ENCODE assay signal across 26 cellular contexts in genomic region chr4:9867746-9868425, GRCh38.
DNase-seq lines count a peak whose midpoint lies in the region; ATAC-seq, FAIRE-seq and TF ChIP-seq lines count a peak whose summit lies in the region.
"Had no signal": no experiment of that assay in that cellular context is flagged by ENCODE, and none has a peak within 500 bp of the region (broad histone marks: within the 10 kb centered on the region; RNA-seq: fewer than 3 reads in every experiment).

No MANE protein-coding gene starts in this region.

- H3K36me3 ChIP-seq in WERI-Rb-1: no peaks in the 10 kb centered on the region
- no peaks in the 10 kb centered on the region for H3K36me3 ChIP-seq in OCI-LY7 (ENCODE audit: insufficient read depth, low read length)
- H3K36me3 ChIP-seq: ascending aorta, neural progenitor cell, prostate gland, transverse colon had no signal

- H3K27ac ChIP-seq in WERI-Rb-1: no peak overlapping the region
- H3K27ac ChIP-seq in OCI-LY7 (ENCODE audit: low read depth, low read length, poor library complexity, severe bottlenecking): no peak overlapping the region
- H3K27ac ChIP-seq: ascending aorta, hepatocyte, neural progenitor cell, prostate gland, skin epidermis, transverse colon had no signal

- H3K4me1 ChIP-seq in OCI-LY7 (ENCODE audit: insufficient read depth, low read length, poor library complexity, severe bottlenecking): no peaks in the 10 kb centered on the region
- H3K4me1 ChIP-seq: ascending aorta, neural progenitor cell, prostate gland, transverse colon had no signal

- intact Hi-C loops in activated T-helper 1 cell treated with anti-CD3 and anti-CD28 coated beads, Interleukin-12 subunit alpha, Interleukin-12 subunit beta, Interleukin-2, Interleukin-4 antibody, amounts not matched to agents 30 ng/mL and 10 ng/mL and 1 ng/mL, durations not matched to agents 14 hours and 24 hours and 36 hours (cut with micrococcal nuclease): no loop called here
- intact Hi-C loops in OCI-LY7 (cut with micrococcal nuclease; ENCODE audit: unreplicated experiment): no loop called here

- H3K4me3 ChIP-seq in WERI-Rb-1 (ENCODE audit: low read depth, low read length): no peak overlapping the region
- H3K4me3 ChIP-seq in OCI-LY7 (ENCODE audit: low read depth, low read length, poor library complexity, severe bottlenecking): no peak overlapping the region
- H3K4me3 ChIP-seq: ascending aorta, hepatocyte, mucosa of descending colon, neural progenitor cell, prostate gland, skin epidermis, transverse colon had no signal

- no peaks in the 10 kb centered on the region for H3K4me1 Mint-ChIP-seq in activated T-helper 1 cell treated with anti-CD3 and anti-CD28 coated beads, Interleukin-12 subunit alpha, Interleukin-12 subunit beta, Interleukin-2, Interleukin-4 antibody, amounts not matched to agents 30 ng/mL and 10 ng/mL and 1 ng/mL, durations not matched to agents 14 hours and 24 hours and 36 hours (ENCODE audit: low read depth)
- H3K4me1 Mint-ChIP-seq: activated CD4-positive, alpha-beta T cell treated with anti-CD3 and anti-CD28 coated beads for 36 hours; activated naive CD4-positive, alpha-beta T cell treated with anti-CD3 and anti-CD28 coated beads, Interleukin-2, amount 50 U/mL, for 24 hours; central memory CD8-positive, alpha-beta T cell; neural progenitor cell had no signal

- H2AFZ ChIP-seq in OCI-LY7 (ENCODE audit: low read length): no peak overlapping the region
- H2AFZ ChIP-seq: hepatocyte had no signal

- H3K79me2 ChIP-seq in OCI-LY7 (ENCODE audit: insufficient read depth, low read depth, low read length): no peaks in the 10 kb centered on the region
- H3K79me2 ChIP-seq: hepatocyte had no signal

- H3K27me3 ChIP-seq in WERI-Rb-1 (ENCODE audit: insufficient read depth, low read depth, severe bottlenecking): no peaks in the 10 kb centered on the region
- H3K27me3 ChIP-seq: ascending aorta, hepatocyte, neural progenitor cell, transverse colon had no signal

- no TSS peak for BruUV-seq in OCI-LY7 (replicated peaks; lab: Mats Ljungman, UMichigan)

- TF ChIP-seq CTCF in WERI-Rb-1 (IDR thresholded peaks at IDR 0.05; ENCODE audit: low read depth, low read length): 0 out of 2 replicates have a peak, but pooled peaks have one; percentile 20
- no peak for TF ChIP-seq CTCF in OCI-LY7 (conservative IDR thresholded peaks at IDR 0.05; ENCODE audit: low read length)

- no peak for ATAC-seq in GM18502 (IDR thresholded peaks at IDR 0.05; ENCODE audit: poor library complexity, unreplicated experiment)
- ATAC-seq: activated CD4-positive, alpha-beta T cell treated with anti-CD3 and anti-CD28 coated beads for 36 hours; activated T-cell treated with anti-CD3 and anti-CD28 coated beads, Interleukin-2, amount 50 U/mL, for 72 hours; mucosa of descending colon had no signal

- POLR2A ChIA-PET in OCI-LY7 (lab: Charles Lee): interaction anchor here (0.6 kb wide), 1 partner anchor 15 kb away, joined by 3 read pairs; no protein-coding TSS in a partner anchor

- H4K20me1 ChIP-seq in OCI-LY7 (ENCODE audit: insufficient read depth, low read length): no peaks in the 10 kb centered on the region

- no peak overlapping the region for H3K4me2 ChIP-seq in OCI-LY7 (ENCODE audit: low read length)
- H3K4me2 ChIP-seq: hepatocyte, neural progenitor cell had no signal

- no peak overlapping the region for H3K4me3 Mint-ChIP-seq in activated T-helper 1 cell treated with anti-CD3 and anti-CD28 coated beads, Interleukin-12 subunit alpha, Interleukin-12 subunit beta, Interleukin-2, Interleukin-4 antibody, amounts not matched to agents 30 ng/mL and 10 ng/mL and 1 ng/mL, durations not matched to agents 14 hours and 24 hours and 36 hours
- H3K4me3 Mint-ChIP-seq: activated CD4-positive, alpha-beta T cell treated with anti-CD3 and anti-CD28 coated beads for 36 hours; activated naive CD4-positive, alpha-beta T cell treated with anti-CD3 and anti-CD28 coated beads, Interleukin-2, amount 50 U/mL, for 24 hours; activated T-cell treated with anti-CD3 and anti-CD28 coated beads, Interleukin-2, amount 50 U/mL, for 72 hours; CD4-positive, alpha-beta memory T cell; central memory CD8-positive, alpha-beta T cell; H9; neural progenitor cell had no signal

- no peak overlapping the region for H3K27ac Mint-ChIP-seq in activated T-helper 1 cell treated with anti-CD3 and anti-CD28 coated beads, Interleukin-12 subunit alpha, Interleukin-12 subunit beta, Interleukin-2, Interleukin-4 antibody, amounts not matched to agents 30 ng/mL and 10 ng/mL and 1 ng/mL, durations not matched to agents 14 hours and 24 hours and 36 hours
- H3K27ac Mint-ChIP-seq: activated CD4-positive, alpha-beta T cell treated with anti-CD3 and anti-CD28 coated beads for 36 hours; activated naive CD4-positive, alpha-beta T cell treated with anti-CD3 and anti-CD28 coated beads, Interleukin-2, amount 50 U/mL, for 24 hours; activated T-cell treated with anti-CD3 and anti-CD28 coated beads, Interleukin-2, amount 50 U/mL, for 72 hours; neural progenitor cell had no signal

- no peaks in the 10 kb centered on the region for H3K9me2 ChIP-seq in OCI-LY7 (ENCODE audit: insufficient read depth, low read length)

- H3K27me3 Mint-ChIP-seq in activated T-helper 1 cell treated with anti-CD3 and anti-CD28 coated beads, Interleukin-12 subunit alpha, Interleukin-12 subunit beta, Interleukin-2, Interleukin-4 antibody, amounts not matched to agents 30 ng/mL and 10 ng/mL and 1 ng/mL, durations not matched to agents 14 hours and 24 hours and 36 hours (ENCODE audit: insufficient read depth): no peaks in the 10 kb centered on the region
- H3K27me3 Mint-ChIP-seq: activated naive CD4-positive, alpha-beta T cell treated with anti-CD3 and anti-CD28 coated beads, Interleukin-2, amount 50 U/mL, for 24 hours had no signal

- FAIRE-seq in GM12892 (lab: Jason Lieb, UNC): no peak

- peak; percentile 75 for DNase-seq in DMS153 (lab: John Stamatoyannopoulos, UW)
- peak; percentile 85 for DNase-seq in NCI-H1105 (lab: John Stamatoyannopoulos, UW)
- DNase-seq in NCI-H2196 treated with DMSO at 0.1 percent for 48 hours (lab: John Stamatoyannopoulos, UW; ENCODE audit: unreplicated experiment): peak; percentile 84
- peak; percentile 79 for DNase-seq in WERI-Rb-1
- DNase-seq in activated T-helper 1 cell treated with anti-CD3 and anti-CD28 coated beads, Interleukin-12 subunit alpha, Interleukin-12 subunit beta, Interleukin-2, Interleukin-4 antibody, amounts not matched to agents 30 ng/mL and 10 ng/mL and 1 ng/mL, durations not matched to agents 14 hours and 24 hours and 36 hours (ENCODE audit: low spot score): no peak
- DNase-seq in GM12892 (ENCODE audit: insufficient read length): no peak
- no peak for DNase-seq in OCI-LY7 (ENCODE audit: low spot score)
- DNase-seq: activated CD4-positive, alpha-beta T cell treated with anti-CD3 and anti-CD28 coated beads for 36 hours; activated T-cell treated with anti-CD3 and anti-CD28 coated beads, Interleukin-2, amount 50 U/mL, for 72 hours; CD4-positive, alpha-beta memory T cell; foreskin fibroblast; H9; Karpas-422; mucosa of descending colon; NCI-H1048; stimulated activated naive CD4-positive, alpha-beta T cell treated with Interleukin-2 at 50 U/mL for 16 hours; SW 1271; transverse colon had no signal

- H3K9me3 ChIP-seq in WERI-Rb-1 (ENCODE audit: severe bottlenecking) (peaks cover 8% of the 10 kb centered on the region), OCI-LY7 (ENCODE audit: low read length) (no peaks in the 10 kb centered on the region)
- H3K9me3 ChIP-seq: ascending aorta, mucosa of descending colon, prostate gland, transverse colon had no signal

- CTCF ChIA-PET in OCI-LY7 (lab: Charles Lee; ENCODE audit: unreplicated experiment): no interaction called here

- no peaks in the 10 kb centered on the region for H3K9me3 Mint-ChIP-seq in activated T-helper 1 cell treated with anti-CD3 and anti-CD28 coated beads, Interleukin-12 subunit alpha, Interleukin-12 subunit beta, Interleukin-2, Interleukin-4 antibody, amounts not matched to agents 30 ng/mL and 10 ng/mL and 1 ng/mL, durations not matched to agents 14 hours and 24 hours and 36 hours
- H3K9me3 Mint-ChIP-seq: activated naive CD4-positive, alpha-beta T cell treated with anti-CD3 and anti-CD28 coated beads, Interleukin-2, amount 50 U/mL, for 24 hours; activated T-cell treated with anti-CD3 and anti-CD28 coated beads, Interleukin-2, amount 50 U/mL, for 72 hours; central memory CD8-positive, alpha-beta T cell had no signal

- H3K36me3 Mint-ChIP-seq in activated T-helper 1 cell treated with anti-CD3 and anti-CD28 coated beads, Interleukin-12 subunit alpha, Interleukin-12 subunit beta, Interleukin-2, Interleukin-4 antibody, amounts not matched to agents 30 ng/mL and 10 ng/mL and 1 ng/mL, durations not matched to agents 14 hours and 24 hours and 36 hours (ENCODE audit: low read depth): no peaks in the 10 kb centered on the region
- H3K36me3 Mint-ChIP-seq: activated naive CD4-positive, alpha-beta T cell treated with anti-CD3 and anti-CD28 coated beads, Interleukin-2, amount 50 U/mL, for 24 hours; CD4-positive, alpha-beta memory T cell; neural progenitor cell had no signal

- TF ChIP-seq POLR2A in GM12892 (IDR thresholded peaks at IDR 0.05; ENCODE audit: low read depth, low read length): no peak

Comparison
In these comparisons a context has a peak if more than half of its experiments do, and no peak if none do; other contexts are left out.
1. DNase-seq: peak in DMS153 (single experiment), NCI-H1105 (single experiment), NCI-H2196 treated with DMSO at 0.1 percent for 48 hours (single experiment) and WERI-Rb-1 (single experiment); none in activated T-helper 1 cell treated with anti-CD3 and anti-CD28 coated beads, Interleukin-12 subunit alpha, Interleukin-12 subunit beta, Interleukin-2, Interleukin-4 antibody, amounts not matched to agents 30 ng/mL and 10 ng/mL and 1 ng/mL, durations not matched to agents 14 hours and 24 hours and 36 hours (single experiment), GM12892 (single experiment) and OCI-LY7 (single experiment).